ENCODE assay signal across 17 cellular contexts in the genomic region with DNA sequence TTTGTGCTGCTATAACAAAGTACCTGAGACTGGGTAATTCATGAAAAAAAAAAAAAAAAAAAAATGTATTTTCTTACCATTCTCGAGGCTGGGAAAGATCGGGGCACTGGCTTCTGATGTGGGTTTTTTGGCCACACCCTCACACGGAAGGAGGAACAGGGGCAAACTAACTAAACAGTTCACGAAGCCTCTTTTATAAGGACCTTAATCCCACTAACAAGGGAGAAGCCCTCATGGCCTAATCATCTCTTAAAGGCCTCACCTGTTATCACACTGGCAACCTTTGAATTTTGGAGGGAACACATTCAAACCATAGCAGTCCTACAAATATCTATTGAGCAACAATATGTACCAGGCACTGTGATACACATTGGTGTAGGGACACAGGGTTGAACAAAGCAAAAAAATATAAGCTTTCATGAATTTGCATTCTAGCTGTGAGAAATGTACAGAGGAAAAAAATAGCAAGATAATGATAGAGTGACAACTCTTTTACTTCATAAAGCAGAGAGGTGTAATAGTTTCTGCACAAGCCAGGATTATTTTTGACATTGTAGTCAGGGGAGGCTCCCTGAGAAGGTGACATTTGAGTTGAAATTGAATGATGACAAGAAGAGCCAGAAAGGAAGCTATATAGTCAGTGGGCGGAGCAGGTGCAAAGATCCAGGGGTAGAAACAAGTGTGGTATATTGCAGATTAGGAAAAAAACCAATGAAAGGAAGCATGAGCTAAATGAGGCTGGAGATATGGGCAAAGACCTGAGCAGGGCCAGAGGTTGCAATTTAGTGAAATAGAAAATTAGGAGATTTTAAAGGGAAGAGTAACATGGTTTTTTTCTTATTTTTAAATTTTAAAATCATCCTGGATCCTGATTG.
DNase-seq lines count a peak whose midpoint lies in the region; ATAC-seq and TF ChIP-seq lines count a peak whose summit lies in the region.
"Had no signal": no experiment of that assay in that cellular context is flagged by ENCODE, and none has a peak within 500 bp of the region (broad histone marks: within the 10 kb centered on the region; RNA-seq: fewer than 3 reads in every experiment).

No MANE protein-coding gene starts in this region.

- H3K4me2 ChIP-seq in OCI-LY3 (ENCODE audit: low read length), result peak overlapping the region; percentile 74

- peaks cover 50% of the 10 kb centered on the region for H3K4me1 ChIP-seq in OCI-LY3 (ENCODE audit: low read length)
- peaks cover 5% of the 10 kb centered on the region for H3K4me1 ChIP-seq in mucosa of descending colon (ENCODE audit: low read depth)

- TSS peak; percentile 44 for BruUV-seq in MCF 10A (replicated peaks; lab: Mats Ljungman, UMichigan)

- H3K27ac ChIP-seq in OCI-LY3 (ENCODE audit: low read length) (peak overlapping the region; percentile 30), WERI-Rb-1 (no peak overlapping the region)

- H3K9ac ChIP-seq in OCI-LY3 (ENCODE audit: low read length), result peak overlapping the region; percentile 45

- no peaks in the 10 kb centered on the region for H3K27me3 Mint-ChIP-seq in MCF 10A (ENCODE audit: insufficient read depth, unreplicated experiment)
- H3K27me3 Mint-ChIP-seq: activated CD8-positive, alpha-beta T cell treated with anti-CD3 and anti-CD28 coated beads for 36 hours; progenitor cell of endocrine pancreas had no signal

- peak; percentile 55 for ATAC-seq in mucosa of descending colon

- CTCF ChIA-PET in MCF 10A (lab: Yijun Ruan, JAX), result interaction anchor here (0.6 to 14.4 kb wide), 26 partner anchors 9 to 261 kb away, joined by 3 to 318 read pairs (median 6); partner anchors contain the start of genes ALDH7A1 and GRAMD2B

- POLR2A ChIA-PET in MCF 10A (lab: Yijun Ruan, JAX), result interaction anchor here (0.7 to 2.7 kb wide), 14 partner anchors 10 to 240 kb away, joined by 3 to 26 read pairs (median 5); partner anchors contain the start of genes ALDH7A1 and GRAMD2B

- H3K36me3 ChIP-seq in OCI-LY3 (replicated peaks; ENCODE audit: low read depth, low read length) (no peaks in the 10 kb centered on the region), mucosa of descending colon (ENCODE audit: low read depth) (no peaks in the 10 kb centered on the region), WERI-Rb-1 (no peaks in the 10 kb centered on the region)
- H3K36me3 ChIP-seq: thoracic aorta had no signal

- intact Hi-C loops in MCF 10A (cut with micrococcal nuclease) (loop anchor here (1.0 to 5.0 kb wide), 7 partner anchors 68 to 427 kb away; partner anchors contain the start of genes ALDH7A1, GRAMD2B and PHAX), mucosa of descending colon (cut with DNase I, micrococcal nuclease) (loop anchor here (5.0 kb wide), 1 partner anchor 182 kb away; no protein-coding TSS in a partner anchor)

- H3K9me3 ChIP-seq in OCI-LY3 (ENCODE audit: insufficient read depth, low read length) (no peaks in the 10 kb centered on the region), mucosa of descending colon (no peaks in the 10 kb centered on the region), WERI-Rb-1 (ENCODE audit: severe bottlenecking) (no peaks in the 10 kb centered on the region)
- H3K9me3 ChIP-seq: thoracic aorta had no signal

- TF ChIP-seq CTCF in OCI-LY3 (IDR thresholded peaks at IDR 0.05; ENCODE audit: low read depth, low read length) (no peak), MCF 10A (IDR thresholded peaks at IDR 0.05; ENCODE audit: unreplicated experiment) (no peak), mucosa of descending colon (IDR thresholded peaks at IDR 0.05) (no peak), WERI-Rb-1 (IDR thresholded peaks at IDR 0.05; ENCODE audit: low read depth, low read length) (no peak)

- no peak overlapping the region for H3K4me3 Mint-ChIP-seq in MCF 10A (ENCODE audit: unreplicated experiment)

- peaks cover 29% of the 10 kb centered on the region for H3K4me1 Mint-ChIP-seq in MCF 10A (ENCODE audit: insufficient read depth, unreplicated experiment)

- H3K9me3 Mint-ChIP-seq in MCF 10A (ENCODE audit: unreplicated experiment), result no peaks in the 10 kb centered on the region
- H3K9me3 Mint-ChIP-seq: activated CD8-positive, alpha-beta T cell treated with anti-CD3 and anti-CD28 coated beads for 36 hours; activated T-helper 2 cell treated with anti-CD3 and anti-CD28 coated beads, Interferon-gamma antibody, Interleukin-2, Interleukin-4, amounts not matched to agents 10 μg/mL and 5 μg/mL and 100 μg/mL, durations not matched to agents 14 hours and 24 hours and 36 hours; immature natural killer cell had no signal

- H3K27ac Mint-ChIP-seq in MCF 10A (ENCODE audit: low read depth, unreplicated experiment), result peak overlapping the region; percentile 89
- H3K27ac Mint-ChIP-seq: activated T-helper 2 cell treated with anti-CD3 and anti-CD28 coated beads, Interferon-gamma antibody, Interleukin-2, Interleukin-4, amounts not matched to agents 10 μg/mL and 5 μg/mL and 100 μg/mL, durations not matched to agents 14 hours and 24 hours and 36 hours; progenitor cell of endocrine pancreas had no signal

- no peaks in the 10 kb centered on the region for H3K79me2 ChIP-seq in OCI-LY3 (ENCODE audit: low read length)

- H3K27me3 ChIP-seq in OCI-LY3 (ENCODE audit: low read depth, low read length), result no peaks in the 10 kb centered on the region
- no peaks in the 10 kb centered on the region for H3K27me3 ChIP-seq in WERI-Rb-1 (ENCODE audit: insufficient read depth, low read depth, severe bottlenecking)

- peak overlapping the region; percentile 75 for H3K4me3 ChIP-seq in OCI-LY3 (ENCODE audit: low read length)
- no peak overlapping the region for H3K4me3 ChIP-seq in mucosa of descending colon
- no peak overlapping the region for H3K4me3 ChIP-seq in WERI-Rb-1 (ENCODE audit: low read depth, low read length)

- H2AFZ ChIP-seq in OCI-LY3 (ENCODE audit: low read depth, low read length), result peak overlapping the region; percentile 93

- H4K20me1 ChIP-seq in OCI-LY3 (ENCODE audit: insufficient read depth, low read length), result no peaks in the 10 kb centered on the region

- no peaks in the 10 kb centered on the region for H3K36me3 Mint-ChIP-seq in MCF 10A (ENCODE audit: insufficient read depth, unreplicated experiment)
- H3K36me3 Mint-ChIP-seq: immature natural killer cell had no signal

- DNase-seq in ELR (ENCODE audit: low read depth), result peak; percentile 57
- DNase-seq in MCF 10A (ENCODE audit: unreplicated experiment), result no peak
- DNase-seq in mucosa of descending colon, result peak in 1 of 3 donors; percentile 35
- DNase-seq in NK-92 (lab: John Stamatoyannopoulos, UW; ENCODE audit: unreplicated experiment), result no peak
- DNase-seq in UCSD-AML1 (lab: John Stamatoyannopoulos, UW; ENCODE audit: unreplicated experiment), result no peak
- no peak for DNase-seq in WERI-Rb-1
- DNase-seq in activated naive CD4-positive, alpha-beta T cell treated with Interleukin-2 at 50 U/mL for 16 hours, result no peak
- DNase-seq: activated CD8-positive, alpha-beta T cell treated with anti-CD3 and anti-CD28 coated beads for 36 hours; DMS 273 treated with DMSO at 0.1 percent for 48 hours; effector CD8-positive, alpha-beta T cell; NCI-H146; NCI-H510A treated with DMSO at 0.1 percent for 48 hours had no signal
